In genomic region chr11:73393479-73394415, GRCh38 we compare ENCODE assay signal across 8 cellular contexts. TPM values are rescaled to one million over a fixed set of nuclear protein-coding genes. Genes with fewer than 3 reads are reported as not detected.
A peak's percentile ranks its signal among the peaks of the same experiment; 100 is the strongest.
DNase-seq lines count a peak whose midpoint lies in the region; ATAC-seq and TF ChIP-seq lines count a peak whose summit lies in the region.

No MANE protein-coding gene starts in this region.

- no peak overlapping the region for H3K4me3 ChIP-seq in fibroblast of villous mesenchyme (ENCODE audit: low read depth, low read length)
- H3K4me3 ChIP-seq in thyroid gland (replicated peaks in 1 of 3): no peak overlapping the region

- no peaks in the 10 kb centered on the region for H3K9me3 Mint-ChIP-seq in IgD-negative memory B cell
- H3K9me3 Mint-ChIP-seq in activated T-helper 17 cell treated with anti-CD3 and anti-CD28 coated beads, Interleukin-2, amount 50 U/mL, for 72 hours: no peaks in the 10 kb centered on the region

- peaks cover 3% of the 10 kb centered on the region for H3K36me3 Mint-ChIP-seq in IgD-negative memory B cell
- H3K36me3 Mint-ChIP-seq in activated T-helper 17 cell treated with anti-CD3 and anti-CD28 coated beads, Interleukin-2, amount 50 U/mL, for 72 hours (ENCODE audit: low read depth): peaks cover 62% of the 10 kb centered on the region

- peak overlapping the region in 1 of 4 donors; percentile 62 for H3K4me3 Mint-ChIP-seq in IgD-negative memory B cell
- H3K4me3 Mint-ChIP-seq in activated T-helper 17 cell treated with anti-CD3 and anti-CD28 coated beads, Interleukin-2, amount 50 U/mL, for 72 hours: no peak overlapping the region

- intact Hi-C loops in thyroid gland (cut with DNase I): loop anchor here (5.0 kb wide), 2 partner anchors 51 to 96 kb away; no protein-coding TSS in a partner anchor

- no peaks in the 10 kb centered on the region for H3K27me3 ChIP-seq in thyroid gland

- H3K27me3 Mint-ChIP-seq in IgD-negative memory B cell: no peaks in the 10 kb centered on the region
- no peaks in the 10 kb centered on the region for H3K27me3 Mint-ChIP-seq in activated T-helper 17 cell treated with anti-CD3 and anti-CD28 coated beads, Interleukin-2, amount 50 U/mL, for 72 hours

- peak overlapping the region in 2 of 3 donors; percentile 73 to 95 for H3K27ac Mint-ChIP-seq in IgD-negative memory B cell
- no peak overlapping the region for H3K27ac Mint-ChIP-seq in activated T-helper 17 cell treated with anti-CD3 and anti-CD28 coated beads, Interleukin-2, amount 50 U/mL, for 72 hours

- DNase-seq in DMS53 (lab: John Stamatoyannopoulos, UW) (peak; percentile 95), RPMI7951 (ENCODE audit: low read depth) (peak; percentile 69), fibroblast of villous mesenchyme (ENCODE audit: low read depth) (peak; percentile 78), occipital lobe (lab: John Stamatoyannopoulos, UW) (peak; percentile 38), thyroid gland (peak; percentile 75)

- no peaks in the 10 kb centered on the region for H3K9me3 ChIP-seq in thyroid gland

- no peaks in the 10 kb centered on the region for H3K4me1 ChIP-seq in thyroid gland

- ATAC-seq in activated T-helper 17 cell treated with anti-CD3 and anti-CD28 coated beads, Interleukin-2, amount 50 U/mL, for 72 hours (replicated peaks): peak; percentile 62
- no peak for ATAC-seq in GM21528 (IDR thresholded peaks at IDR 0.05; ENCODE audit: low FRiP score, unreplicated experiment)

- H3K36me3 ChIP-seq in thyroid gland: no peaks in the 10 kb centered on the region

- H3K4me1 Mint-ChIP-seq in IgD-negative memory B cell: peaks cover 13 to 15% (median 13%) of the 10 kb centered on the region in 3 donors
- H3K4me1 Mint-ChIP-seq in activated T-helper 17 cell treated with anti-CD3 and anti-CD28 coated beads, Interleukin-2, amount 50 U/mL, for 72 hours: peaks cover 3% of the 10 kb centered on the region

- no peak for TF ChIP-seq POLR2A in thyroid gland (IDR thresholded peaks at IDR 0.05)

- H3K27ac ChIP-seq in thyroid gland: no peak overlapping the region

- TF ChIP-seq CTCF in fibroblast of villous mesenchyme (IDR thresholded peaks at IDR 0.05; ENCODE audit: insufficient read depth, low read depth, low read length) (peak; percentile 83), thyroid gland (IDR thresholded peaks at IDR 0.05) (peak; percentile 14 to 86 (median 78))

- WGBS in thyroid gland, 2 donors: 76 to 85% methylated on average over 13 to 14 of the region's 16 CpGs

RNA-seq across cellular contexts. Expression of gene RELT, which starts 17.5 kb away (rescaled TPM):
- 29.9 TPM for polyA plus RNA-seq in IgD-negative memory B cell
- total RNA-seq in RPMI7951 (2014; rRNA removed; shearing (Covaris generic)): 4.2 and 5.1 TPM in 2 replicates
- 10 to 100 TPM; 31.2 to 39.9 TPM for total RNA-seq in activated T-helper 17 cell treated with anti-CD3 and anti-CD28 coated beads, Interleukin-2, amount 50 U/mL, for 72 hours
- 3.5 and 4.2 TPM in 2 replicates for total RNA-seq in fibroblast of villous mesenchyme
- total RNA-seq in occipital lobe: 1.6 TPM
- 1 to 10 TPM; 1.6 to 3.5 (median 1.9) TPM for total RNA-seq in thyroid gland

Comparison
In these comparisons a context has a peak if more than half of its experiments do, and no peak if none do; other contexts are left out.
1. DNase-seq: peak in every context shown above with its lines; median percentile 95 in DMS53; 78 in fibroblast of villous mesenchyme; 75 in thyroid gland; 69 in RPMI7951; 38 in occipital lobe.